Comparison of ENCODE assay signal across 10 cellular contexts in the genomic region with DNA sequence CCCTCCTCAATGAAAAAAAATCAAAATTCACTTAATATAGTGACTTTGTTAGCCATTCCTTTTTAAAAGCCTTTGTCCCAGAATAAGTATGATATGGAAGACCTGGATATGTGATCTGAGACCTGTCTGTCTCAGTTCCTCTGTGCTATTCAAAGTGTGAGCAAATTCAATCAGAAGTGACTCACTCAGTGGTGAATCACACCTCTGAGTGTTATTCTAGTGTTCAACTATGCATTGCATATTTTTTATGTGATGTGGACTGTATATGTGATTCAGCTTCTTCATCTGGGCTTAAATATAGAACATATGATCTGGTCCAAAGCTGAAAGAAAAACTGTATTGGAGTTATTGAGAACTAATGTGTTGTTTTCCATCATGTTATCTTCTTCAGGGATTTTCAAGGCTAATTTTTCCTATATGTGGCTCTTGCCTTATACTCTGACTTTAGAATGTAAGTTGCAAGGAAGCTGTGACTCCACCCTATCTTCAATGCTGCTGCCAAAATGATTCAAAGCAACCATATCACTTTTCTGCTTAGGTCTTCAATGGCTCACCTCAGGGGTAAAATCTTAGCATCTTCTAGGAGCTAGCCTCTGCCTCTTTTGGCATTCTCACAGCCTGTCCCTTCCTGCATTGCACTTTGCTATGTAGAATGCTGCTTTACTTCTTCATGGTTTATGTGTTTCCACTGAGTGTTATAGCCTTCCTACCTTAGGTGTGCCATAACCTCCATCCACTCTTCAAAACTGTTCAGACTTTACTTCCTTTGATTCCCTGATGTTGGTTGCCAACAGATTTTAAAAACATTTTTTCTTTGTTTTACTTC.
A peak's percentile ranks its signal among the peaks of the same experiment; 100 is the strongest.
DNase-seq lines count a peak whose midpoint lies in the region; ATAC-seq and TF ChIP-seq lines count a peak whose summit lies in the region.
"Had no signal": no experiment of that assay in that cellular context is flagged by ENCODE, and none has a peak within 500 bp of the region (broad histone marks: within the 10 kb centered on the region; RNA-seq: fewer than 3 reads in every experiment).

No MANE protein-coding gene starts in this region.

- H3K9me3 ChIP-seq in HEK293 (ENCODE audit: control insufficient read depth, insufficient read depth, low read depth, low read length) = no peaks in the 10 kb centered on the region
- H3K9me3 ChIP-seq: prostate gland had no signal

- CTCF ChIA-PET in HEK293 (lab: Yijun Ruan, JAX) = interaction anchor here (0.5 to 7.0 kb wide), 23 partner anchors 9 to 1473 kb away, joined by 3 to 294 read pairs (median 4); no protein-coding TSS in a partner anchor

- H3K4me1 Mint-ChIP-seq in activated T-helper 17 cell treated with anti-CD3 and anti-CD28 coated beads, Interleukin-2, amount 50 U/mL, for 72 hours = no peaks in the 10 kb centered on the region

- no peaks in the 10 kb centered on the region for H3K36me3 Mint-ChIP-seq in activated T-helper 17 cell treated with anti-CD3 and anti-CD28 coated beads, Interleukin-2, amount 50 U/mL, for 72 hours (ENCODE audit: low read depth)

- ATAC-seq in activated T-helper 17 cell treated with anti-CD3 and anti-CD28 coated beads, Interleukin-2, amount 50 U/mL, for 72 hours (replicated peaks) = peak; percentile 81
- ATAC-seq in HG02970 (IDR thresholded peaks at IDR 0.05; ENCODE audit: low FRiP score, unreplicated experiment) = no peak
- no peak for ATAC-seq in GM19035 (IDR thresholded peaks at IDR 0.05; ENCODE audit: unreplicated experiment)
- no peak for ATAC-seq in HG03175 (IDR thresholded peaks at IDR 0.05; ENCODE audit: unreplicated experiment)

- no peak overlapping the region for H3K27ac ChIP-seq in HEK293 (ENCODE audit: extremely low read depth, low read depth, low read length)
- H3K27ac ChIP-seq: prostate gland had no signal

- DNase-seq in COLO829 (ENCODE audit: low spot score) = peak; percentile 14
- peak; percentile 58 to 88 for DNase-seq in lung microvascular endothelial cell (ENCODE audit: low read depth in 2 of 2)
- DNase-seq in activated naive CD4-positive, alpha-beta T cell treated with anti-CD3 and anti-CD28 coated beads, Interleukin-2, amount 50 U/mL, for 16 hours = no peak
- DNase-seq: activated gamma-delta T cell had no signal

- H3K4me1 ChIP-seq in HEK293 (ENCODE audit: control insufficient read depth, insufficient read depth, low read length) = peaks cover 4% of the 10 kb centered on the region; the same call in 1 of the 2 replicates
- H3K4me1 ChIP-seq: prostate gland had no signal

- H3K4me3 ChIP-seq in HEK293 (ENCODE audit: low read depth, low read length) = no peak overlapping the region
- H3K4me3 ChIP-seq: prostate gland had no signal

- H3K4me3 Mint-ChIP-seq in activated T-helper 17 cell treated with anti-CD3 and anti-CD28 coated beads, Interleukin-2, amount 50 U/mL, for 72 hours = no peak overlapping the region

- no peak for TF ChIP-seq CTCF in HEK293 (tag by site-specific recombination; IDR thresholded peaks at IDR 0.05)

- H3K36me3 ChIP-seq in HEK293 (ENCODE audit: control insufficient read depth in 2 of 2, insufficient read depth in 1 of 2, low read length in 2 of 2) = no peaks in the 10 kb centered on the region
- H3K36me3 ChIP-seq: prostate gland had no signal

- peaks cover 9% of the 10 kb centered on the region for H3K27me3 Mint-ChIP-seq in activated T-helper 17 cell treated with anti-CD3 and anti-CD28 coated beads, Interleukin-2, amount 50 U/mL, for 72 hours

- H3K9me3 Mint-ChIP-seq in activated T-helper 17 cell treated with anti-CD3 and anti-CD28 coated beads, Interleukin-2, amount 50 U/mL, for 72 hours = no peaks in the 10 kb centered on the region

- no peak overlapping the region for H3K27ac Mint-ChIP-seq in activated T-helper 17 cell treated with anti-CD3 and anti-CD28 coated beads, Interleukin-2, amount 50 U/mL, for 72 hours

- POLR2A ChIA-PET in HEK293 (lab: Yijun Ruan, JAX) = interaction anchor here (1.3 to 1.9 kb wide), 2 partner anchors 74 to 82 kb away, joined by 4 to 8 read pairs; no protein-coding TSS in a partner anchor

TF ChIP-seq in HEK293, 187 proteins besides CTCF, POLR2A, EP300 and RAD21 (continues in another document):
- 0 out of 2 replicates have a peak, but pooled peaks have one; percentile 20 for TF ChIP-seq SP3 (tag by site-specific recombination; IDR thresholded peaks at IDR 0.05)
- TF ChIP-seq, protein P1, sequence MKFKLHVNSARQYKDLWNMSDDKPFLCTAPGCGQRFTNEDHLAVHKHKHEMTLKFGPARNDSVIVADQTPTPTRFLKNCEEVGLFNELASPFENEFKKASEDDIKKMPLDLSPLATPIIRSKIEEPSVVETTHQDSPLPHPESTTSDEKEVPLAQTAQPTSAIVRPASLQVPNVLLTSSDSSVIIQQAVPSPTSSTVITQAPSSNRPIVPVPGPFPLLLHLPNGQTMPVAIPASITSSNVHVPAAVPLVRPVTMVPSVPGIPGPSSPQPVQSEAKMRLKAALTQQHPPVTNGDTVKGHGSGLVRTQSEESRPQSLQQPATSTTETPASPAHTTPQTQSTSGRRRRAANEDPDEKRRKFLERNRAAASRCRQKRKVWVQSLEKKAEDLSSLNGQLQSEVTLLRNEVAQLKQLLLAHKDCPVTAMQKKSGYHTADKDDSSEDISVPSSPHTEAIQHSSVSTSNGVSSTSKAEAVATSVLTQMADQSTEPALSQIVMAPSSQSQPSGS (tag by site-specific recombination; IDR thresholded peaks at IDR 0.05; ENCODE audit: low read depth) = no peak
- peak; percentile 45 for TF ChIP-seq ZNF629 (tag by site-specific recombination; IDR thresholded peaks at IDR 0.05)
- TF ChIP-seq, protein P2, sequence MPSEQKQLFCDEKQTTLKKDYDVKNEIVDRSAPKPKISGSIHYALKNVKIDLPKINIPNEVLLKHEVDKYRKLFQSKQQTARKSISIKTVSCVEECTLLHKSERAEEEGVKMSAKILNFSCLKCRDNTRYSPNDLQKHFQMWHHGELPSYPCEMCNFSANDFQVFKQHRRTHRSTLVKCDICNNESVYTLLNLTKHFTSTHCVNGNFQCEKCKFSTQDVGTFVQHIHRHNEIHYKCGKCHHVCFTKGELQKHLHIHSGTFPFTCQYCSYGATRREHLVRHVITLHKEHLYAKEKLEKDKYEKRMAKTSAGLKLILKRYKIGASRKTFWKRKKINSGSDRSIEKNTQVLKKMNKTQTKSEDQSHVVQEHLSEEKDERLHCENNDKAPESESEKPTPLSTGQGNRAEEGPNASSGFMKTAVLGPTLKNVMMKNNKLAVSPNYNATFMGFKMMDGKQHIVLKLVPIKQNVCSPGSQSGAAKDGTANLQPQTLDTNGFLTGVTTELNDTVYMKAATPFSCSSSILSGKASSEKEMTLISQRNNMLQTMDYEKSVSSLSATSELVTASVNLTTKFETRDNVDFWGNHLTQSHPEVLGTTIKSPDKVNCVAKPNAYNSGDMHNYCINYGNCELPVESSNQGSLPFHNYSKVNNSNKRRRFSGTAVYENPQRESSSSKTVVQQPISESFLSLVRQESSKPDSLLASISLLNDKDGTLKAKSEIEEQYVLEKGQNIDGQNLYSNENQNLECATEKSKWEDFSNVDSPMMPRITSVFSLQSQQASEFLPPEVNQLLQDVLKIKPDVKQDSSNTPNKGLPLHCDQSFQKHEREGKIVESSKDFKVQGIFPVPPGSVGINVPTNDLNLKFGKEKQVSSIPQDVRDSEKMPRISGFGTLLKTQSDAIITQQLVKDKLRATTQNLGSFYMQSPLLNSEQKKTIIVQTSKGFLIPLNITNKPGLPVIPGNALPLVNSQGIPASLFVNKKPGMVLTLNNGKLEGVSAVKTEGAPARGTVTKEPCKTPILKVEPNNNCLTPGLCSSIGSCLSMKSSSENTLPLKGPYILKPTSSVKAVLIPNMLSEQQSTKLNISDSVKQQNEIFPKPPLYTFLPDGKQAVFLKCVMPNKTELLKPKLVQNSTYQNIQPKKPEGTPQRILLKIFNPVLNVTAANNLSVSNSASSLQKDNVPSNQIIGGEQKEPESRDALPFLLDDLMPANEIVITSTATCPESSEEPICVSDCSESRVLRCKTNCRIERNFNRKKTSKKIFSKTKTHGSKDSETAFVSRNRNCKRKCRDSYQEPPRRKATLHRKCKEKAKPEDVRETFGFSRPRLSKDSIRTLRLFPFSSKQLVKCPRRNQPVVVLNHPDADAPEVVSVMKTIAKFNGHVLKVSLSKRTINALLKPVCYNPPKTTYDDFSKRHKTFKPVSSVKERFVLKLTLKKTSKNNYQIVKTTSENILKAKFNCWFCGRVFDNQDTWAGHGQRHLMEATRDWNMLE (tag by site-specific recombination; conservative IDR thresholded peaks at IDR 0.05; ENCODE audit: low read depth) = no peak
- no peak for TF ChIP-seq ZNF670 (tag by site-specific recombination; IDR thresholded peaks at IDR 0.05; ENCODE audit: low read depth)
- no peak for TF ChIP-seq ZNF23 (tag by site-specific recombination; IDR thresholded peaks at IDR 0.05; ENCODE audit: borderline replicate concordance)
- no peak for TF ChIP-seq MYNN (tag by site-specific recombination; IDR thresholded peaks at IDR 0.05; ENCODE audit: borderline replicate concordance)
- TF ChIP-seq ZNF664 (tag by site-specific recombination; IDR thresholded peaks at IDR 0.05) = no peak
- TF ChIP-seq ZNF621 (tag by site-specific recombination; IDR thresholded peaks at IDR 0.05) = no peak
- TF ChIP-seq GFI1B (tag by site-specific recombination; IDR thresholded peaks at IDR 0.05) = no peak
- no peak for TF ChIP-seq BCL11B (tag by site-specific recombination; IDR thresholded peaks at IDR 0.05; ENCODE audit: low read depth)
- TF ChIP-seq ZNF544 (tag by site-specific recombination; IDR thresholded peaks at IDR 0.05) = no peak
- TF ChIP-seq ZNF184 (tag by site-specific recombination; IDR thresholded peaks at IDR 0.05) = peak; percentile 21; the same call in 1 of the 2 replicates
- no peak for TF ChIP-seq ZNF707 (tag by site-specific recombination; IDR thresholded peaks at IDR 0.05)
- TF ChIP-seq, protein P3, sequence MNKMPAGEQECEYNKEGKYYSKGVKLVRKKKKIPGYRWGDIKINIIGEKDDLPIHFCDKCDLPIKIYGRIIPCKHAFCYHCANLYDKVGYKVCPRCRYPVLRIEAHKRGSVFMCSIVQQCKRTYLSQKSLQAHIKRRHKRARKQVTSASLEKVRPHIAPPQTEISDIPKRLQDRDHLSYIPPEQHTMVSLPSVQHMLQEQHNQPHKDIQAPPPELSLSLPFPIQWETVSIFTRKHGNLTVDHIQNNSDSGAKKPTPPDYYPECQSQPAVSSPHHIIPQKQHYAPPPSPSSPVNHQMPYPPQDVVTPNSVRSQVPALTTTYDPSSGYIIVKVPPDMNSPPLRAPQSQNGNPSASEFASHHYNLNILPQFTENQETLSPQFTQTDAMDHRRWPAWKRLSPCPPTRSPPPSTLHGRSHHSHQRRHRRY (tag by site-specific recombination; IDR thresholded peaks at IDR 0.05) = no peak
- TF ChIP-seq ZSCAN23 (tag by site-specific recombination; IDR thresholded peaks at IDR 0.05) = no peak
- TF ChIP-seq ZFHX2 (tag by site-specific recombination; conservative IDR thresholded peaks at IDR 0.05) = no peak
